ENCODE assay signal across 9 cellular contexts in genomic region chr7:104956753-104957450, GRCh38. TPM values are rescaled to one million over a fixed set of nuclear protein-coding genes. Genes with fewer than 3 reads are reported as not detected.
DNase-seq lines count a peak whose midpoint lies in the region; ATAC-seq lines count a peak whose summit lies in the region.
"Had no signal": no experiment of that assay in that cellular context is flagged by ENCODE, and none has a peak within 500 bp of the region (broad histone marks: within the 10 kb centered on the region; RNA-seq: fewer than 3 reads in every experiment).

No MANE protein-coding gene starts in this region.

- H3K27ac ChIP-seq in muscle layer of colon (ENCODE audit: low read depth, low read length): peak overlapping the region; percentile 10
- H3K27ac ChIP-seq: neutrophil had no signal

- H3K9me3 ChIP-seq in muscle layer of colon (ENCODE audit: low read length): no peaks in the 10 kb centered on the region
- H3K9me3 ChIP-seq: neutrophil had no signal

- in situ Hi-C loops in Caki2 (cut with HindIII; ENCODE audit: low pct_unique_long_range_greater_than_20kb, low sequenced_read_pairs): no loop called here

- no peaks in the 10 kb centered on the region for H3K36me3 ChIP-seq in muscle layer of colon (ENCODE audit: insufficient read depth, low read length)
- H3K36me3 ChIP-seq: neutrophil had no signal

- no peaks in the 10 kb centered on the region for H3K27me3 Mint-ChIP-seq in activated T-helper 1 cell treated with anti-CD3 and anti-CD28 coated beads, Interleukin-12 subunit alpha, Interleukin-12 subunit beta, Interleukin-2, Interleukin-4 antibody, amounts not matched to agents 30 ng/mL and 10 ng/mL and 1 ng/mL, durations not matched to agents 14 hours and 24 hours and 36 hours (ENCODE audit: insufficient read depth)

- peaks cover 33% of the 10 kb centered on the region for H3K4me1 ChIP-seq in muscle layer of colon (ENCODE audit: insufficient read depth, low read length)

- H3K9me3 Mint-ChIP-seq in activated T-helper 1 cell treated with anti-CD3 and anti-CD28 coated beads, Interleukin-12 subunit alpha, Interleukin-12 subunit beta, Interleukin-2, Interleukin-4 antibody, amounts not matched to agents 30 ng/mL and 10 ng/mL and 1 ng/mL, durations not matched to agents 14 hours and 24 hours and 36 hours: peaks cover 3% of the 10 kb centered on the region

- ATAC-seq in GM19455 (IDR thresholded peaks at IDR 0.05; ENCODE audit: unreplicated experiment) (peak; percentile 95), HG03457 (IDR thresholded peaks at IDR 0.05; ENCODE audit: unreplicated experiment) (peak; percentile 83)

- H3K4me3 ChIP-seq in muscle layer of colon (ENCODE audit: low read depth in 1 of 2, low read length in 2 of 2): no peak overlapping the region

- peaks cover 39% of the 10 kb centered on the region for H3K36me3 Mint-ChIP-seq in activated T-helper 1 cell treated with anti-CD3 and anti-CD28 coated beads, Interleukin-12 subunit alpha, Interleukin-12 subunit beta, Interleukin-2, Interleukin-4 antibody, amounts not matched to agents 30 ng/mL and 10 ng/mL and 1 ng/mL, durations not matched to agents 14 hours and 24 hours and 36 hours (ENCODE audit: low read depth)

- H3K27me3 ChIP-seq in muscle layer of colon (ENCODE audit: control insufficient read depth in 1 of 2, insufficient read depth in 2 of 2, low read length in 2 of 2): no peaks in the 10 kb centered on the region
- H3K27me3 ChIP-seq: neutrophil had no signal

- intact Hi-C loops in activated T-helper 1 cell treated with anti-CD3 and anti-CD28 coated beads, Interleukin-12 subunit alpha, Interleukin-12 subunit beta, Interleukin-2, Interleukin-4 antibody, amounts not matched to agents 30 ng/mL and 10 ng/mL and 1 ng/mL, durations not matched to agents 14 hours and 24 hours and 36 hours (cut with micrococcal nuclease): loop anchor here (1.0 to 5.0 kb wide), 6 partner anchors 12 to 1470 kb away; no protein-coding TSS in a partner anchor

- H3K27ac Mint-ChIP-seq in activated T-helper 1 cell treated with anti-CD3 and anti-CD28 coated beads, Interleukin-12 subunit alpha, Interleukin-12 subunit beta, Interleukin-2, Interleukin-4 antibody, amounts not matched to agents 30 ng/mL and 10 ng/mL and 1 ng/mL, durations not matched to agents 14 hours and 24 hours and 36 hours: peak overlapping the region; percentile 100

- H3K4me1 Mint-ChIP-seq in activated T-helper 1 cell treated with anti-CD3 and anti-CD28 coated beads, Interleukin-12 subunit alpha, Interleukin-12 subunit beta, Interleukin-2, Interleukin-4 antibody, amounts not matched to agents 30 ng/mL and 10 ng/mL and 1 ng/mL, durations not matched to agents 14 hours and 24 hours and 36 hours (ENCODE audit: low read depth): peaks cover 67% of the 10 kb centered on the region

- peak; percentile 37 for DNase-seq in Caki2 (ENCODE audit: low read depth)
- peak; percentile 62 for DNase-seq in activated T-helper 1 cell treated with anti-CD3 and anti-CD28 coated beads, Interleukin-12 subunit alpha, Interleukin-12 subunit beta, Interleukin-2, Interleukin-4 antibody, amounts not matched to agents 30 ng/mL and 10 ng/mL and 1 ng/mL, durations not matched to agents 14 hours and 24 hours and 36 hours (ENCODE audit: low spot score)
- no peak for DNase-seq in HT-29 (ENCODE audit: low spot score)
- DNase-seq in dermis blood vessel endothelial cell: no peak
- no peak for DNase-seq in NCI-H524 treated with DMSO at 0.1 percent for 48 hours (lab: John Stamatoyannopoulos, UW)

- H3K9ac ChIP-seq in muscle layer of colon (ENCODE audit: low read length): no peak overlapping the region

- H3K4me3 Mint-ChIP-seq in activated T-helper 1 cell treated with anti-CD3 and anti-CD28 coated beads, Interleukin-12 subunit alpha, Interleukin-12 subunit beta, Interleukin-2, Interleukin-4 antibody, amounts not matched to agents 30 ng/mL and 10 ng/mL and 1 ng/mL, durations not matched to agents 14 hours and 24 hours and 36 hours: peak overlapping the region; percentile 69

RNA-seq across cellular contexts. Expression of gene KMT2E, which starts 57.1 kb away (rescaled TPM):
- 9.2 and 12.2 TPM in 2 replicates for total RNA-seq in Caki2 (2014; rRNA removed; shearing (Covaris generic); ENCODE audit: low replicate concordance)
- total RNA-seq in activated T-helper 1 cell treated with anti-CD3 and anti-CD28 coated beads, Interleukin-12 subunit alpha, Interleukin-12 subunit beta, Interleukin-2, Interleukin-4 antibody, amounts not matched to agents 30 ng/mL and 10 ng/mL and 1 ng/mL, durations not matched to agents 14 hours and 24 hours and 36 hours: 114 and 130 TPM in 2 replicates
- 49.6 and 54.3 TPM in 2 replicates for total RNA-seq in HT-29 (2014; rRNA removed; shearing (Covaris generic))
- total RNA-seq in dermis blood vessel endothelial cell: 155 and 160 TPM in 2 replicates

Comparison
In these comparisons a context has a peak if more than half of its experiments do, and no peak if none do; other contexts are left out.
1. DNase-seq: peak in Caki2 (single experiment) and activated T-helper 1 cell treated with anti-CD3 and anti-CD28 coated beads, Interleukin-12 subunit alpha, Interleukin-12 subunit beta, Interleukin-2, Interleukin-4 antibody, amounts not matched to agents 30 ng/mL and 10 ng/mL and 1 ng/mL, durations not matched to agents 14 hours and 24 hours and 36 hours (single experiment); none in HT-29 (single experiment), dermis blood vessel endothelial cell (single experiment) and NCI-H524 treated with DMSO at 0.1 percent for 48 hours (single experiment).